ENCODE assay signal across 16 cellular contexts in genomic region chr18:49364821-49365220, GRCh38.
DNase-seq lines count a peak whose midpoint lies in the region; ATAC-seq and TF ChIP-seq lines count a peak whose summit lies in the region.
"Had no signal": no experiment of that assay in that cellular context is flagged by ENCODE, and none has a peak within 500 bp of the region (broad histone marks: within the 10 kb centered on the region; RNA-seq: fewer than 3 reads in every experiment).

No MANE protein-coding gene starts in this region.

- H3K9me3 Mint-ChIP-seq in MCF 10A (ENCODE audit: unreplicated experiment) = no peaks in the 10 kb centered on the region
- H3K9me3 Mint-ChIP-seq in brain = no peaks in the 10 kb centered on the region
- no peaks in the 10 kb centered on the region for H3K9me3 Mint-ChIP-seq in activated naive CD4-positive, alpha-beta T cell treated with anti-CD3 and anti-CD28 coated beads, Interleukin-2, amount 50 U/mL, for 72 hours
- H3K9me3 Mint-ChIP-seq: CD4-positive, CD25-positive, alpha-beta regulatory T cell; HFFc6 had no signal

- TF ChIP-seq CTCF in MCF 10A (IDR thresholded peaks at IDR 0.05; ENCODE audit: unreplicated experiment) = no peak
- TF ChIP-seq CTCF in breast epithelium (IDR thresholded peaks at IDR 0.05) = no peak
- no peak for TF ChIP-seq CTCF in brain (conservative IDR thresholded peaks at IDR 0.05)
- TF ChIP-seq CTCF in foreskin keratinocyte (conservative IDR thresholded peaks at IDR 0.05) = no peak
- TF ChIP-seq CTCF in sigmoid colon (IDR thresholded peaks at IDR 0.05) = no peak

- intact Hi-C loops in MCF 10A (cut with micrococcal nuclease) = no loop called here
- intact Hi-C loops in breast epithelium (cut with DNase I; ENCODE audit: low total_unique reads) = loop anchor here (5.0 kb wide), 1 partner anchor 1228 kb away; no protein-coding TSS in a partner anchor
- intact Hi-C loops in sigmoid colon (cut with DNase I) = no loop called here
- intact Hi-C loops in left ventricle myocardium superior (cut with micrococcal nuclease) = no loop called here

- H3K27ac Mint-ChIP-seq in MCF 10A (ENCODE audit: low read depth, unreplicated experiment) (no peak overlapping the region), brain (peak overlapping the region in 3 of 5 experiments; percentile 4 to 25 (median 4))
- no peak overlapping the region for H3K27ac Mint-ChIP-seq in activated naive CD4-positive, alpha-beta T cell treated with anti-CD3 and anti-CD28 coated beads, Interleukin-2, amount 50 U/mL, for 72 hours
- H3K27ac Mint-ChIP-seq: HFFc6 had no signal

- H3K27me3 ChIP-seq in breast epithelium (no peaks in the 10 kb centered on the region), foreskin keratinocyte (no peaks in the 10 kb centered on the region), sigmoid colon (no peaks in the 10 kb centered on the region)
- H3K27me3 ChIP-seq: BLaER1 treated with 17β-estradiol and CSF1 and Interleukin-3, amounts not matched to agents 10 nM and 100 nM had no signal

- no peaks in the 10 kb centered on the region for H3K27me3 Mint-ChIP-seq in MCF 10A (ENCODE audit: insufficient read depth, unreplicated experiment)
- no peaks in the 10 kb centered on the region for H3K27me3 Mint-ChIP-seq in brain
- H3K27me3 Mint-ChIP-seq: CD4-positive, CD25-positive, alpha-beta regulatory T cell had no signal

- H3K4me1 ChIP-seq in breast epithelium = no peaks in the 10 kb centered on the region
- H3K4me1 ChIP-seq in foreskin keratinocyte = peaks cover 11% of the 10 kb centered on the region
- H3K4me1 ChIP-seq in sigmoid colon = peaks cover 0 to 37% (median 22%) of the 10 kb centered on the region in 4 donors

- ATAC-seq in foreskin keratinocyte (peak; percentile 15), GM18858 (IDR thresholded peaks at IDR 0.05; ENCODE audit: unreplicated experiment) (no peak), left ventricle myocardium superior (no peak)
- no peak for ATAC-seq in activated naive CD4-positive, alpha-beta T cell treated with anti-CD3 and anti-CD28 coated beads, Interleukin-2, amount 50 U/mL, for 72 hours

- no peak overlapping the region for H3K4me3 Mint-ChIP-seq in MCF 10A (ENCODE audit: unreplicated experiment)
- no peak overlapping the region for H3K4me3 Mint-ChIP-seq in brain
- H3K4me3 Mint-ChIP-seq: CD4-positive, CD25-positive, alpha-beta regulatory T cell; HFFc6 had no signal

- POLR2A ChIA-PET in MCF 10A (lab: Yijun Ruan, JAX) = no interaction called here

- no peak for TF ChIP-seq EP300 in sigmoid colon (IDR thresholded peaks at IDR 0.05)

- DNase-seq in MCF 10A (ENCODE audit: unreplicated experiment) (peak; percentile 0), breast epithelium (ENCODE audit: low spot score in 2 of 2) (no peak), foreskin keratinocyte (peak in 1 of 2 donors; percentile 53), sigmoid colon (no peak), left ventricle myocardium superior (no peak)
- DNase-seq in activated naive CD4-positive, alpha-beta T cell treated with anti-CD3 and anti-CD28 coated beads, Interleukin-2, amount 50 U/mL, for 72 hours (ENCODE audit: low spot score in 2 of 2) = no peak
- DNase-seq: ACHN; Calu3; CD4-positive, CD25-positive, alpha-beta regulatory T cell; DMS 273 treated with DMSO at 0.1 percent for 48 hours; DMS79; HCEC 1CT; HFFc6 had no signal

- H3K36me3 Mint-ChIP-seq in MCF 10A (ENCODE audit: insufficient read depth, unreplicated experiment) = peaks cover 16% of the 10 kb centered on the region
- H3K36me3 Mint-ChIP-seq in brain = peaks cover 20% of the 10 kb centered on the region
- peaks cover 12 to 13% of the 10 kb centered on the region in 2 donors for H3K36me3 Mint-ChIP-seq in activated naive CD4-positive, alpha-beta T cell treated with anti-CD3 and anti-CD28 coated beads, Interleukin-2, amount 50 U/mL, for 72 hours

- TF ChIP-seq POLR2A in breast epithelium (IDR thresholded peaks at IDR 0.05) (no peak), sigmoid colon (IDR thresholded peaks at IDR 0.05) (no peak)

- 94 to 99% methylated on average over 1 of the region's 1 CpG for WGBS in sigmoid colon, 2 donors

- H3K9me3 ChIP-seq in breast epithelium = no peaks in the 10 kb centered on the region
- no peaks in the 10 kb centered on the region for H3K9me3 ChIP-seq in sigmoid colon
- H3K9me3 ChIP-seq: BLaER1 treated with 17β-estradiol and CSF1 and Interleukin-3, amounts not matched to agents 10 nM and 100 nM had no signal

- H3K4me3 ChIP-seq in breast epithelium (no peak overlapping the region), sigmoid colon (no peak overlapping the region)
- H3K4me3 ChIP-seq: BLaER1 treated with 17β-estradiol and CSF1 and Interleukin-3, amounts not matched to agents 10 nM and 100 nM had no signal

- BruUV-seq in MCF 10A (replicated peaks; lab: Mats Ljungman, UMichigan) = no TSS peak

- H3K27ac ChIP-seq in breast epithelium (no peak overlapping the region), foreskin keratinocyte (no peak overlapping the region), sigmoid colon (peak overlapping the region in 3 of 4 donors; percentile 4 to 47 (median 13))
- H3K27ac ChIP-seq: BLaER1 treated with 17β-estradiol and CSF1 and Interleukin-3, amounts not matched to agents 10 nM and 100 nM had no signal

- H3K4me1 Mint-ChIP-seq in MCF 10A (ENCODE audit: insufficient read depth, unreplicated experiment) (peaks cover 5% of the 10 kb centered on the region), brain (peaks cover 16% of the 10 kb centered on the region)

- H3K36me3 ChIP-seq in breast epithelium = no peaks in the 10 kb centered on the region
- H3K36me3 ChIP-seq in sigmoid colon = peaks cover 0 to 5% (median 0%) of the 10 kb centered on the region in 4 donors

- CTCF ChIA-PET in MCF 10A (lab: Yijun Ruan, JAX) = interaction anchor here (0.6 to 0.9 kb wide), 3 partner anchors 17 to 533 kb away, joined by 3 read pairs; no protein-coding TSS in a partner anchor

Comparison
In these comparisons a context has a peak if more than half of its experiments do, and no peak if none do; other contexts are left out.
1. H3K27ac Mint-ChIP-seq: peak in brain (3 of 5); none in MCF 10A (single experiment) and activated naive CD4-positive, alpha-beta T cell treated with anti-CD3 and anti-CD28 coated beads, Interleukin-2, amount 50 U/mL, for 72 hours (0 of 2).
2. H3K27ac ChIP-seq: peak in sigmoid colon (3 of 4); none in breast epithelium (0 of 2) and foreskin keratinocyte (single experiment).